In the genomic region with DNA sequence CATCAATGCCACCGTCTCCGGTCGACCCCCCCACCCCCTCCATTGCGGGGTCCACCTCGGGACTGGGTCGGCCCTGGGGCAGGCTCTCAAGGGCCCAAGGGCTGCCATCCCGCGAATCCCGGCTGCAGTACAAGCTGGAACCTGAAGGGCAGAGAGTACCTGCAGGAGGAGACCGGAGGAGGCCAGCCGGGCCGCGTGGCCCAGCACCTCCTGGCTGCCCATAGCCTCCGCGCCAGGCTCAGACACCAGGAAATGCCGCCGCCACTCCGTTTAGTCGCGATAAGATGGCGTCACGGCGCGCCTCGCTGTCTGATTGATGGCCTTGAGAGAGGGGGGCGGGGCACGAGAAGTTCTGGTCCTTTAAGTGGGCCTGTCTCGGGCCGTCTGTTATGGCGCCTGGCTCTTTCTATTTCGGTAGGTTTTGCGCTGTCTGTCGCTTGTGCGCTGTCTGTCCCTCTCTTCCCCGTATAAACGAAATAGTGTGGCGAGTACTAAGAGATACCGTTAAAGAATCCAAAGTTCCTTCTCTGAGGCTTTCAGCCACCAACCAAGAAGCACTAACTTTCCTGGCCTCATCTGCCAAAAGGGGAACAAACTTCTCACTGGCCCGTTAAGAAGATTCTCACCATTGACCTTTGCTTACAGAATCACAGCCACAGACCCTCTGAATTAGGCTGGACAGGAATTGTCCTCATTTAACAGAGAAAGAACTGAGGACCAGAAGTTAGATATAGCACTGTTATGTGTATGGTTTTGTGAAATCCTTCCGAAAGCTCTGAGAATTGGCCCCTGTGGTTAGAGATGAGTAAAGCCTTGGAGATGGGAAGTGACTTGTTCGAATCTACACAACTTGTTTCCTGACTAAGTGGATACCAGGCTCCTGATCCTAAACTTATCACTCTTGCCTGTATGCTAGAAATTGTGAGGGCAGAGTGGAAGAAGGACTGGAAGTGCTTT, we compare ENCODE assay signal across 8 cellular contexts. TPM values are rescaled to one million over a fixed set of nuclear protein-coding genes. Genes with fewer than 3 reads are reported as not detected.
DNase-seq lines count a peak whose midpoint lies in the region; ATAC-seq and TF ChIP-seq lines count a peak whose summit lies in the region.

A gene with protein sequence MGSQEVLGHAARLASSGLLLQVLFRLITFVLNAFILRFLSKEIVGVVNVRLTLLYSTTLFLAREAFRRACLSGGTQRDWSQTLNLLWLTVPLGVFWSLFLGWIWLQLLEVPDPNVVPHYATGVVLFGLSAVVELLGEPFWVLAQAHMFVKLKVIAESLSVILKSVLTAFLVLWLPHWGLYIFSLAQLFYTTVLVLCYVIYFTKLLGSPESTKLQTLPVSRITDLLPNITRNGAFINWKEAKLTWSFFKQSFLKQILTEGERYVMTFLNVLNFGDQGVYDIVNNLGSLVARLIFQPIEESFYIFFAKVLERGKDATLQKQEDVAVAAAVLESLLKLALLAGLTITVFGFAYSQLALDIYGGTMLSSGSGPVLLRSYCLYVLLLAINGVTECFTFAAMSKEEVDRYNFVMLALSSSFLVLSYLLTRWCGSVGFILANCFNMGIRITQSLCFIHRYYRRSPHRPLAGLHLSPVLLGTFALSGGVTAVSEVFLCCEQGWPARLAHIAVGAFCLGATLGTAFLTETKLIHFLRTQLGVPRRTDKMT (minus strand): TSS at position 257 of the 957 bp plus-strand sequence. CDS start 35 bp downstream, at position 222.

- DNase-seq in AG08395 (ENCODE audit: low spot score) (peak; percentile 96), NCI-H460 (ENCODE audit: extremely low read depth, low read depth) (peak; percentile 92), cerebellar cortex (ENCODE audit: low spot score) (peak; percentile 96), islet precursor cell (peak; percentile 98)
- peak; percentile 97 for DNase-seq in activated CD4-positive, CD25-positive, alpha-beta regulatory T cell treated with anti-CD3 and anti-CD28 coated beads, Interleukin-2, amount 50 U/mL, for 72 hours
- DNase-seq in stimulated activated CD4-positive, alpha-beta T cell treated with anti-CD3 and anti-CD28 coated beads, Interleukin-12 subunit alpha, Interleukin-12 subunit beta, amount 100 ng/mL, for 4 hours, result peak; percentile 98

- peak; percentile 73 for ATAC-seq in HG03196 (IDR thresholded peaks at IDR 0.05; ENCODE audit: unreplicated experiment)

- in situ Hi-C loops in GM18951 (cut with MboI; ENCODE audit: low sequenced_read_pairs, unreplicated experiment), result loop anchor here (10.0 kb wide), 1 partner anchor 54 kb away; no protein-coding TSS in a partner anchor

- peak; percentile 92 for TF ChIP-seq POLR2A in GM18951 (IDR thresholded peaks at IDR 0.05; ENCODE audit: extremely low read depth, insufficient read depth, insufficient read length)

RNA-seq across cellular contexts. Expression of the gene that starts here (rescaled TPM):
- total RNA-seq in NCI-H460 (2014; rRNA removed; shearing (Covaris generic)), result 23.5 and 26.8 TPM in 2 replicates
- 10.4 and 10.7 TPM in 2 replicates for polyA plus RNA-seq in NCI-H460 (2014; cell fraction: nucleus; rRNA removed)

Comparison
In these comparisons a context has a peak if more than half of its experiments do, and no peak if none do; other contexts are left out.
1. Peak in every context shown above with its lines: DNase-seq and ATAC-seq.